In the genomic region with DNA sequence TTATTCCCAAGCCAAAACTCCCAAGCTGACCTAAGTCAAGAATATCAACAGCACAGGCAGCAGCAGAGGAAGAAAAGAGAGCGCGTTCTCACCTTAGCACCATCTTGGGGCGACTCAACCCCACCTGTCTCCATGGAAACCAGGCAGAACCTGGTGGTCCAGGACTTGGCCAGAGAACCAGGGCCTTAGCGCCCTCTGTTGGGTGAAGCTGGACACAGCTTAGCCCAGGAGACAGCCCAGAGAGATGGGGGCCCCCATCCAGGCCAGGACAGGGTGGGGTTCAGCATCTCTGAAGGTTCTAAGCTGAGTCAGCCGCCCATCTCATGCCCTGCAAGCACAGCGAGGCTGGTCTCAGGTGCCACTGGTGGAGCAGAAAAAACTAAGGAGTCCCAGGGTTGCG, we compare ENCODE assay signal across 11 cellular contexts.
DNase-seq lines count a peak whose midpoint lies in the region; ATAC-seq and TF ChIP-seq lines count a peak whose summit lies in the region.
"Had no signal": no experiment of that assay in that cellular context is flagged by ENCODE, and none has a peak within 500 bp of the region (broad histone marks: within the 10 kb centered on the region; RNA-seq: fewer than 3 reads in every experiment).

No MANE protein-coding gene starts in this region.

- no peaks in the 10 kb centered on the region for H3K9me3 ChIP-seq in naive thymus-derived CD4-positive, alpha-beta T cell (ENCODE audit: control insufficient read depth in 2 of 3, low read length in 3 of 3)
- no peaks in the 10 kb centered on the region for H3K9me3 ChIP-seq in aorta (ENCODE audit: control insufficient read depth, low read length)
- H3K9me3 ChIP-seq: ascending aorta, HAP-1 had no signal

- no peak overlapping the region for H2AK5ac ChIP-seq in mesendoderm (ENCODE audit: low read length)

- peak; percentile 61 for TF ChIP-seq CTCF in HFF-Myc (IDR thresholded peaks at IDR 0.05; ENCODE audit: low read depth, low read length, missing control alignments)
- peak; percentile 27 for TF ChIP-seq CTCF in astrocyte of the cerebellum (IDR thresholded peaks at IDR 0.05; ENCODE audit: low read depth, low read length, missing control alignments)

- no peak overlapping the region for H3K23ac ChIP-seq in mesendoderm (ENCODE audit: low read length)

- H3K27ac Mint-ChIP-seq in naive thymus-derived CD4-positive, alpha-beta T cell: no peak overlapping the region
- H3K27ac Mint-ChIP-seq: stimulated activated naive CD8-positive, alpha-beta T cell treated with anti-CD3 and anti-CD28 coated beads, Interleukin-15, Interleukin-2, amounts not matched to agents 100 ng/mL and 50 ng/mL, for 24 hours had no signal

- WGBS in mesendoderm (ENCODE audit: extremely low coverage, insufficient coverage, low lambda C conversion rate): no CpG with 5 or more reads among the region's 7 CpGs
- 25 to 27% methylated on average over 7 of the region's 7 CpGs for WGBS in aorta, 2 donors

- no peaks in the 10 kb centered on the region for H3K4me1 Mint-ChIP-seq in naive thymus-derived CD4-positive, alpha-beta T cell

- H2BK120ac ChIP-seq in mesendoderm (ENCODE audit: low read depth, low read length): no peak overlapping the region

- H3K36me3 Mint-ChIP-seq in naive thymus-derived CD4-positive, alpha-beta T cell: no peaks in the 10 kb centered on the region

- H4K8ac ChIP-seq in mesendoderm (ENCODE audit: low read depth, low read length): no peak overlapping the region

- in situ Hi-C loops in astrocyte of the cerebellum (cut with HindIII; ENCODE audit: low sequenced_read_pairs): no loop called here

- no peak overlapping the region for H3K9ac ChIP-seq in mesendoderm (ENCODE audit: low read length)

- intact Hi-C loops in naive thymus-derived CD4-positive, alpha-beta T cell (cut with micrococcal nuclease): loop anchor here (5.0 to 10.0 kb wide), 2 partner anchors 84 to 97 kb away; no protein-coding TSS in a partner anchor
- intact Hi-C loops in aorta (cut with DNase I): no loop called here

- POLR2A ChIA-PET in naive thymus-derived CD4-positive, alpha-beta T cell (lab: Charles Lee): no interaction called here

- no peak overlapping the region for H3K56ac ChIP-seq in mesendoderm (ENCODE audit: low read length)

- peaks cover 7 to 18% (median 15%) of the 10 kb centered on the region in 5 donors for H3K27me3 Mint-ChIP-seq in naive thymus-derived CD4-positive, alpha-beta T cell

- H3K4me3 Mint-ChIP-seq in naive thymus-derived CD4-positive, alpha-beta T cell: no peak overlapping the region
- H3K4me3 Mint-ChIP-seq: stimulated activated naive CD8-positive, alpha-beta T cell treated with anti-CD3 and anti-CD28 coated beads, Interleukin-15, Interleukin-2, amounts not matched to agents 100 ng/mL and 50 ng/mL, for 24 hours had no signal

- H3K79me1 ChIP-seq in mesendoderm (ENCODE audit: low read length): no peaks in the 10 kb centered on the region

- H3K9me3 Mint-ChIP-seq in naive thymus-derived CD4-positive, alpha-beta T cell: no peaks in the 10 kb centered on the region
- H3K9me3 Mint-ChIP-seq: stimulated activated naive CD8-positive, alpha-beta T cell treated with anti-CD3 and anti-CD28 coated beads, Interleukin-15, Interleukin-2, amounts not matched to agents 100 ng/mL and 50 ng/mL, for 24 hours had no signal

- H3K36me3 ChIP-seq in mesendoderm (ENCODE audit: control insufficient read depth, insufficient read depth, low read length) (no peaks in the 10 kb centered on the region), aorta (ENCODE audit: control insufficient read depth in 1 of 2, insufficient read depth in 2 of 2, low read length in 1 of 2) (no peaks in the 10 kb centered on the region)
- H3K36me3 ChIP-seq in naive thymus-derived CD4-positive, alpha-beta T cell (ENCODE audit: control insufficient read depth in 2 of 3, insufficient read depth in 3 of 3, low read length in 3 of 3): no peaks in the 10 kb centered on the region
- H3K36me3 ChIP-seq: ascending aorta, HAP-1 had no signal

- H3K4me2 ChIP-seq in mesendoderm (ENCODE audit: low read length): no peak overlapping the region

- H4K5ac ChIP-seq in mesendoderm (ENCODE audit: low read length): no peak overlapping the region

- H3K27me3 ChIP-seq in mesendoderm (ENCODE audit: insufficient read depth, low read length, poor library complexity) (no peaks in the 10 kb centered on the region), aorta (ENCODE audit: control insufficient read depth in 1 of 2, insufficient read depth in 2 of 2, low read length in 1 of 2) (no peaks in the 10 kb centered on the region)
- H3K27me3 ChIP-seq in naive thymus-derived CD4-positive, alpha-beta T cell (ENCODE audit: control insufficient read depth in 2 of 2, insufficient read depth in 2 of 2, low read length in 2 of 2): no peaks in the 10 kb centered on the region
- H3K27me3 ChIP-seq: ascending aorta had no signal

- H3K18ac ChIP-seq in mesendoderm (ENCODE audit: low read length): no peak overlapping the region

- no peak for ATAC-seq in naive thymus-derived CD4-positive, alpha-beta T cell
- no peak for ATAC-seq in aorta (ENCODE audit: low FRiP score)

- CTCF ChIA-PET in naive thymus-derived CD4-positive, alpha-beta T cell (lab: Charles Lee): no interaction called here

- H3K27ac ChIP-seq in mesendoderm (ENCODE audit: low read depth, low read length) (no peak overlapping the region), aorta (ENCODE audit: low read depth in 1 of 2, low read length in 2 of 2) (no peak overlapping the region)
- no peak overlapping the region for H3K27ac ChIP-seq in naive thymus-derived CD4-positive, alpha-beta T cell (ENCODE audit: low read depth, low read length)
- H3K27ac ChIP-seq: ascending aorta had no signal

- no peaks in the 10 kb centered on the region for H3K4me1 ChIP-seq in mesendoderm (ENCODE audit: control insufficient read depth, low read depth, low read length)
- H3K4me1 ChIP-seq in naive thymus-derived CD4-positive, alpha-beta T cell (ENCODE audit: control insufficient read depth in 2 of 2, insufficient read depth in 2 of 2, low read length in 2 of 2): no peaks in the 10 kb centered on the region
- H3K4me1 ChIP-seq in aorta (ENCODE audit: control insufficient read depth in 1 of 2, insufficient read depth in 2 of 2, low read length in 2 of 2): no peaks in the 10 kb centered on the region
- H3K4me1 ChIP-seq: ascending aorta, HAP-1 had no signal

- DNase-seq in NCI-H1417 (lab: John Stamatoyannopoulos, UW) (peak in 2 of 3 experiments; percentile 10 to 17), NCI-H1417 treated with DMSO at 0.1 percent for 48 hours (lab: John Stamatoyannopoulos, UW) (no peak), HFF-Myc (ENCODE audit: extremely low read depth, low read depth) (no peak), astrocyte of the cerebellum (ENCODE audit: low read depth) (no peak), mesendoderm (peak; percentile 78), cerebellar nuclear complex (lab: John Stamatoyannopoulos, UW) (no peak), aorta (no peak)
- no peak for DNase-seq in naive thymus-derived CD4-positive, alpha-beta T cell

- no peak overlapping the region for H2BK15ac ChIP-seq in mesendoderm (replicated peaks; ENCODE audit: low read depth)

- H2BK5ac ChIP-seq in mesendoderm (ENCODE audit: low read length): no peak overlapping the region

- H3K4me3 ChIP-seq in HFF-Myc (replicated peaks; ENCODE audit: low read depth, low read length): no peak overlapping the region
- no peak overlapping the region for H3K4me3 ChIP-seq in astrocyte of the cerebellum (ENCODE audit: low read depth, low read length)
- no peak overlapping the region for H3K4me3 ChIP-seq in mesendoderm (ENCODE audit: low read length)
- H3K4me3 ChIP-seq in naive thymus-derived CD4-positive, alpha-beta T cell (ENCODE audit: low read length): no peak overlapping the region
- H3K4me3 ChIP-seq in aorta (ENCODE audit: low read length in 2 of 2): no peak overlapping the region
- H3K4me3 ChIP-seq: ascending aorta, HAP-1 had no signal

- H3K79me2 ChIP-seq in mesendoderm (ENCODE audit: control insufficient read depth, insufficient read depth, low read length): no peaks in the 10 kb centered on the region

- H3K4ac ChIP-seq in mesendoderm (ENCODE audit: low read depth, low read length): no peak overlapping the region

Comparison
In these comparisons a context has a peak if more than half of its experiments do, and no peak if none do; other contexts are left out.
1. DNase-seq: peak in NCI-H1417 (2 of 3) and mesendoderm (single experiment); none in NCI-H1417 treated with DMSO at 0.1 percent for 48 hours (single experiment), HFF-Myc (single experiment), astrocyte of the cerebellum (single experiment), cerebellar nuclear complex (0 of 2), naive thymus-derived CD4-positive, alpha-beta T cell (0 of 9) and aorta (0 of 2).
2. intact Hi-C loops: an anchor here in naive thymus-derived CD4-positive, alpha-beta T cell (5.0 to 10.0 kb wide); none called in aorta.